1 cellular context compared by ENCODE assay signal in genomic region chr10:86521620-86522384, GRCh38.
TF ChIP-seq lines count a peak whose summit lies in the region.

Gene WAPL (minus strand): TSS chr10:86521792. CDS start chr10:86518069, 3,723 bp downstream.

TF ChIP-seq in HepG2, 621 proteins besides CTCF, POLR2A, EP300 and RAD21 (continued from another document and continues in another):
- TF ChIP-seq AHDC1 (CRISPR knock-in tag; IDR thresholded peaks at IDR 0.05; ENCODE audit: borderline replicate concordance): no peak
- TF ChIP-seq THAP9 (CRISPR knock-in tag; IDR thresholded peaks at IDR 0.05; ENCODE audit: borderline replicate concordance): no peak
- TF ChIP-seq ETV5 (CRISPR knock-in tag; IDR thresholded peaks at IDR 0.05; ENCODE audit: borderline replicate concordance): no peak
- TF ChIP-seq JDP2 (CRISPR knock-in tag; IDR thresholded peaks at IDR 0.05; ENCODE audit: borderline replicate concordance): peak; percentile 32; the same call in 1 of the 2 replicates
- 0 out of 2 replicates have a peak, but pooled peaks have one; percentile 79 for TF ChIP-seq CCDC6 (CRISPR knock-in tag; IDR thresholded peaks at IDR 0.05)
- TF ChIP-seq KDM5B (CRISPR knock-in tag; IDR thresholded peaks at IDR 0.05; ENCODE audit: borderline replicate concordance): peak; percentile 94
- TF ChIP-seq RARG (CRISPR knock-in tag; IDR thresholded peaks at IDR 0.05; ENCODE audit: low read depth): no peak
- TF ChIP-seq NFIC (IDR thresholded peaks at IDR 0.05; ENCODE audit: low read length): no peak
- TF ChIP-seq PITX1 (CRISPR knock-in tag; IDR thresholded peaks at IDR 0.05): no peak
- peak; percentile 28; the same call in 1 of the 2 replicates for TF ChIP-seq ZNF792 (CRISPR knock-in tag; IDR thresholded peaks at IDR 0.05)
- TF ChIP-seq KMT2A (CRISPR knock-in tag; IDR thresholded peaks at IDR 0.05): peak; percentile 88; the same call in 1 of the 2 replicates
- TF ChIP-seq ZNF780A (CRISPR knock-in tag; IDR thresholded peaks at IDR 0.05): peak; percentile 75
- TF ChIP-seq ZSCAN21 (CRISPR knock-in tag; IDR thresholded peaks at IDR 0.05; ENCODE audit: borderline replicate concordance): peak; percentile 83
- peak; percentile 83 for TF ChIP-seq POLR2G (IDR thresholded peaks at IDR 0.05; ENCODE audit: low read depth, low read length)
- peak; percentile 82 for TF ChIP-seq MXD4 (CRISPR knock-in tag; IDR thresholded peaks at IDR 0.05)
- 0 out of 2 replicates have a peak, but pooled peaks have one; percentile 20 for TF ChIP-seq HDAC2 (CRISPR knock-in tag; IDR thresholded peaks at IDR 0.05)
- no peak for TF ChIP-seq CSRNP2 (CRISPR knock-in tag; conservative IDR thresholded peaks at IDR 0.05; ENCODE audit: low read depth)
- TF ChIP-seq ZNF317 (CRISPR knock-in tag; IDR thresholded peaks at IDR 0.05): no peak
- TF ChIP-seq ZBTB8A (CRISPR knock-in tag; IDR thresholded peaks at IDR 0.05; ENCODE audit: borderline replicate concordance, low read depth): no peak
- TF ChIP-seq ZBTB7A (CRISPR knock-in tag; IDR thresholded peaks at IDR 0.05): peak; percentile 65; the same call in 1 of the 2 replicates
- TF ChIP-seq SPEN (CRISPR knock-in tag; IDR thresholded peaks at IDR 0.05; ENCODE audit: low read depth): peak; percentile 88
- peak; percentile 46; the same call in 1 of the 2 replicates for TF ChIP-seq BORCS8-MEF2B (CRISPR knock-in tag; IDR thresholded peaks at IDR 0.05)
- peak; percentile 56; the same call in 1 of the 2 replicates for TF ChIP-seq ZNF724P (CRISPR knock-in tag; IDR thresholded peaks at IDR 0.05; ENCODE audit: borderline replicate concordance)
- no peak for TF ChIP-seq LRRFIP1 (CRISPR knock-in tag; conservative IDR thresholded peaks at IDR 0.05)
- TF ChIP-seq TEAD3 (CRISPR knock-in tag; optimal IDR thresholded peaks at IDR 0.05; ENCODE audit: borderline replicate concordance): no peak
- TF ChIP-seq TOE1 (CRISPR knock-in tag; IDR thresholded peaks at IDR 0.05): no peak; the same call in 1 of the 2 replicates
- no peak; the same call in 1 of the 2 replicates for TF ChIP-seq ZNF740 (CRISPR knock-in tag; IDR thresholded peaks at IDR 0.05)
- peak; percentile 90 for TF ChIP-seq REL (CRISPR knock-in tag; conservative IDR thresholded peaks at IDR 0.05)
- no peak for TF ChIP-seq ATF2 (CRISPR knock-in tag; IDR thresholded peaks at IDR 0.05)
- no peak for TF ChIP-seq ZNF281 (CRISPR knock-in tag; IDR thresholded peaks at IDR 0.05; ENCODE audit: borderline replicate concordance)
- peak; percentile 76 for TF ChIP-seq ZNF543 (CRISPR knock-in tag; IDR thresholded peaks at IDR 0.05)
- no peak for TF ChIP-seq ZNF75D (CRISPR knock-in tag; IDR thresholded peaks at IDR 0.05; ENCODE audit: borderline replicate concordance)
- peak; percentile 75 for TF ChIP-seq ZNF589 (CRISPR knock-in tag; conservative IDR thresholded peaks at IDR 0.05)
